In genomic region chr6:43913388-43914271, GRCh38 we compare ENCODE assay signal across 10 cellular contexts.
DNase-seq lines count a peak whose midpoint lies in the region; ATAC-seq and TF ChIP-seq lines count a peak whose summit lies in the region.
"Had no signal": no experiment of that assay in that cellular context is flagged by ENCODE, and none has a peak within 500 bp of the region (broad histone marks: within the 10 kb centered on the region; RNA-seq: fewer than 3 reads in every experiment).

No MANE protein-coding gene starts in this region.

- H3K79me2 ChIP-seq in neural progenitor cell (ENCODE audit: low read depth), result no peaks in the 10 kb centered on the region

- CTCF ChIA-PET in CD8-positive, alpha-beta memory T cell (lab: Charles Lee), result interaction anchor here (1.3 kb wide), 1 partner anchor 12 kb away, joined by 3 read pairs; no protein-coding TSS in a partner anchor

- DNase-seq in CD8-positive, alpha-beta memory T cell, result no peak
- DNase-seq in Peyer's patch, result peak in 2 of 3 donors; percentile 68 to 70
- peak; percentile 31 for DNase-seq in epithelial cell of esophagus (ENCODE audit: low read depth)
- no peak for DNase-seq in neural progenitor cell (ENCODE audit: low spot score)
- DNase-seq in posterior vena cava (ENCODE audit: low spot score), result no peak
- no peak for DNase-seq in SKM-1 treated with dmso at 0.1 percent for 144 hours (lab: John Stamatoyannopoulos, UW; ENCODE audit: unreplicated experiment)
- DNase-seq in activated effector memory CD4-positive, alpha-beta T cell treated with anti-CD3 and anti-CD28 coated beads, Interleukin-2, amount 50 U/mL, for 16 hours, result no peak
- DNase-seq: activated naive CD4-positive, alpha-beta T cell treated with anti-CD3 and anti-CD28 coated beads, Interleukin-2, amount 10 ng/mL, durations not matched to agents 7 days and 5 days had no signal

- no peak overlapping the region for H3K4me3 Mint-ChIP-seq in CD8-positive, alpha-beta memory T cell
- H3K4me3 Mint-ChIP-seq in neural progenitor cell, result no peak overlapping the region
- H3K4me3 Mint-ChIP-seq: activated naive CD4-positive, alpha-beta T cell treated with anti-CD3 and anti-CD28 coated beads, Interleukin-2, amount 10 ng/mL, durations not matched to agents 7 days and 5 days had no signal

- peak overlapping the region; percentile 12 for H3K4me2 ChIP-seq in neural progenitor cell

- H3K27ac ChIP-seq in CD8-positive, alpha-beta memory T cell (ENCODE audit: low read depth, low read length), result peak overlapping the region; percentile 24
- H3K27ac ChIP-seq in Peyer's patch (no peak overlapping the region), neural progenitor cell (no peak overlapping the region)
- H3K27ac ChIP-seq: esophagus muscularis mucosa had no signal

- ATAC-seq in GM21576 (IDR thresholded peaks at IDR 0.05; ENCODE audit: unreplicated experiment), result no peak

- H3K9me3 ChIP-seq in CD8-positive, alpha-beta memory T cell (ENCODE audit: low read length), result no peaks in the 10 kb centered on the region
- H3K9me3 ChIP-seq in Peyer's patch (no peaks in the 10 kb centered on the region), neural progenitor cell (ENCODE audit: low read depth) (no peaks in the 10 kb centered on the region)
- H3K9me3 ChIP-seq: esophagus muscularis mucosa had no signal

- POLR2A ChIA-PET in CD8-positive, alpha-beta memory T cell (lab: Charles Lee), result no interaction called here

- H3F3A ChIP-seq in neural progenitor cell (ENCODE audit: low read depth), result no peaks in the 10 kb centered on the region

- no peaks in the 10 kb centered on the region for H3K36me3 Mint-ChIP-seq in CD8-positive, alpha-beta memory T cell
- no peaks in the 10 kb centered on the region for H3K36me3 Mint-ChIP-seq in neural progenitor cell
- H3K36me3 Mint-ChIP-seq: activated naive CD4-positive, alpha-beta T cell treated with anti-CD3 and anti-CD28 coated beads, Interleukin-2, amount 10 ng/mL, durations not matched to agents 7 days and 5 days had no signal

- no peaks in the 10 kb centered on the region for H3K4me1 Mint-ChIP-seq in CD8-positive, alpha-beta memory T cell
- H3K4me1 Mint-ChIP-seq in neural progenitor cell, result peaks cover 42% of the 10 kb centered on the region
- H3K4me1 Mint-ChIP-seq: activated naive CD4-positive, alpha-beta T cell treated with anti-CD3 and anti-CD28 coated beads, Interleukin-2, amount 10 ng/mL, durations not matched to agents 7 days and 5 days had no signal

- no peaks in the 10 kb centered on the region for H3K9me3 Mint-ChIP-seq in CD8-positive, alpha-beta memory T cell
- H3K9me3 Mint-ChIP-seq in neural progenitor cell, result no peaks in the 10 kb centered on the region
- H3K9me3 Mint-ChIP-seq: activated naive CD4-positive, alpha-beta T cell treated with anti-CD3 and anti-CD28 coated beads, Interleukin-2, amount 10 ng/mL, durations not matched to agents 7 days and 5 days had no signal

- no peak overlapping the region for H3K9ac ChIP-seq in neural progenitor cell

- TF ChIP-seq CTCF in Peyer's patch (IDR thresholded peaks at IDR 0.05) (no peak), epithelial cell of esophagus (IDR thresholded peaks at IDR 0.05; ENCODE audit: insufficient read depth, low read depth, low read length, missing control alignments) (no peak), neural progenitor cell (IDR thresholded peaks at IDR 0.05) (no peak)

- TF ChIP-seq POLR2A in Peyer's patch (IDR thresholded peaks at IDR 0.05), result no peak

- H4K20me1 ChIP-seq in neural progenitor cell (ENCODE audit: low read depth), result no peaks in the 10 kb centered on the region

- no peak overlapping the region for H3K4me3 ChIP-seq in CD8-positive, alpha-beta memory T cell (ENCODE audit: low read length)
- H3K4me3 ChIP-seq in Peyer's patch (no peak overlapping the region), epithelial cell of esophagus (ENCODE audit: low read length) (no peak overlapping the region), neural progenitor cell (no peak overlapping the region)
- H3K4me3 ChIP-seq: esophagus muscularis mucosa had no signal

- no peaks in the 10 kb centered on the region for H3K4me1 ChIP-seq in CD8-positive, alpha-beta memory T cell (ENCODE audit: insufficient read depth, low read length)
- H3K4me1 ChIP-seq in Peyer's patch (peaks cover 0 to 57% (median 7%) of the 10 kb centered on the region in 4 donors), neural progenitor cell (peaks cover 28% of the 10 kb centered on the region)
- H3K4me1 ChIP-seq: esophagus muscularis mucosa had no signal

- no peaks in the 10 kb centered on the region for H3K36me3 ChIP-seq in CD8-positive, alpha-beta memory T cell (ENCODE audit: insufficient read depth, low read length)
- H3K36me3 ChIP-seq in Peyer's patch, result no peaks in the 10 kb centered on the region
- H3K36me3 ChIP-seq in neural progenitor cell, result no peaks in the 10 kb centered on the region
- H3K36me3 ChIP-seq: esophagus muscularis mucosa had no signal

- no peak overlapping the region for H2AFZ ChIP-seq in neural progenitor cell (replicated peaks)

- no peak overlapping the region for H3K27ac Mint-ChIP-seq in CD8-positive, alpha-beta memory T cell
- peak overlapping the region; percentile 35 for H3K27ac Mint-ChIP-seq in neural progenitor cell
- H3K27ac Mint-ChIP-seq: activated naive CD4-positive, alpha-beta T cell treated with anti-CD3 and anti-CD28 coated beads, Interleukin-2, amount 10 ng/mL, durations not matched to agents 7 days and 5 days had no signal

- intact Hi-C loops in posterior vena cava (cut with DNase I), result loop anchor here in 1 of 2 donors (2.0 kb wide), 1 partner anchor 37 kb away; no protein-coding TSS in a partner anchor

- H3K27me3 Mint-ChIP-seq in CD8-positive, alpha-beta memory T cell, result peaks cover 10 to 12% of the 10 kb centered on the region in 2 donors
- H3K27me3 Mint-ChIP-seq in neural progenitor cell (ENCODE audit: insufficient read depth, low read depth), result peaks cover 8% of the 10 kb centered on the region

- H3K27me3 ChIP-seq in CD8-positive, alpha-beta memory T cell (ENCODE audit: insufficient read depth, low read length, poor library complexity, severe bottlenecking), result no peaks in the 10 kb centered on the region
- H3K27me3 ChIP-seq in Peyer's patch (no peaks in the 10 kb centered on the region), neural progenitor cell (no peaks in the 10 kb centered on the region)
- H3K27me3 ChIP-seq: esophagus muscularis mucosa had no signal

Comparison
In these comparisons a context has a peak if more than half of its experiments do, and no peak if none do; other contexts are left out.
1. DNase-seq: peak in Peyer's patch (2 of 3) and epithelial cell of esophagus (single experiment); none in CD8-positive, alpha-beta memory T cell (0 of 5), neural progenitor cell (single experiment), posterior vena cava (single experiment), SKM-1 treated with dmso at 0.1 percent for 144 hours (single experiment) and activated effector memory CD4-positive, alpha-beta T cell treated with anti-CD3 and anti-CD28 coated beads, Interleukin-2, amount 50 U/mL, for 16 hours (single experiment).